ENCODE assay signal across 8 cellular contexts in genomic region chr2:11750422-11750821, GRCh38. TPM values are rescaled to one million over a fixed set of nuclear protein-coding genes. Genes with fewer than 3 reads are reported as not detected.
DNase-seq lines count a peak whose midpoint lies in the region; ATAC-seq and FAIRE-seq lines count a peak whose summit lies in the region.

No MANE protein-coding gene starts in this region.

- peak overlapping the region; percentile 57 to 89 (median 60) for H3K4me3 Mint-ChIP-seq in T-cell
- peak overlapping the region; percentile 65 to 97 (median 84) for H3K4me3 Mint-ChIP-seq in immature natural killer cell

- H3K27ac Mint-ChIP-seq in T-cell, result peak overlapping the region; percentile 77 to 91
- peak overlapping the region; percentile 78 to 96 (median 93) for H3K27ac Mint-ChIP-seq in immature natural killer cell

- peaks cover 71 to 88% (median 86%) of the 10 kb centered on the region in 3 donors for H3K4me1 Mint-ChIP-seq in T-cell
- H3K4me1 Mint-ChIP-seq in immature natural killer cell, result peaks cover 89 to 94% of the 10 kb centered on the region in 2 donors

- H3K36me3 Mint-ChIP-seq in T-cell (no peaks in the 10 kb centered on the region), immature natural killer cell (no peaks in the 10 kb centered on the region)

- no peak for FAIRE-seq in urothelium cell line (lab: Jason Lieb, UNC)

- ATAC-seq in HG02938 (IDR thresholded peaks at IDR 0.05; ENCODE audit: unreplicated experiment) (peak; percentile 41), T-cell (replicated peaks in 1 of 4) (peak; percentile 22 to 71 (median 26))

- CTCF ChIA-PET in T-cell (lab: Charles Lee), result interaction anchor here (0.5 to 4.7 kb wide), 9 partner anchors 8 to 582 kb away, joined by 3 to 36 read pairs (median 5); no protein-coding TSS in a partner anchor

- POLR2A ChIA-PET in T-cell (lab: Charles Lee), result interaction anchor here in 1 of 2 donors (1.0 kb wide), 1 partner anchor 30 kb away, joined by 3 read pairs; no protein-coding TSS in a partner anchor

- no peaks in the 10 kb centered on the region for H3K9me3 Mint-ChIP-seq in T-cell
- no peaks in the 10 kb centered on the region for H3K9me3 Mint-ChIP-seq in immature natural killer cell

- H3K27me3 Mint-ChIP-seq in T-cell, result no peaks in the 10 kb centered on the region
- peaks cover 4 to 6% (median 6%) of the 10 kb centered on the region in 3 donors for H3K27me3 Mint-ChIP-seq in immature natural killer cell (ENCODE audit: low read depth in 3 of 3)

- peak; percentile 39 to 48 for DNase-seq in activated CD8-positive, alpha-beta memory T cell treated with anti-CD3 and anti-CD28 coated beads for 4 hours (ENCODE audit: low read depth in 2 of 2)
- no peak for DNase-seq in activated CD8-positive, alpha-beta memory T cell treated with anti-CD3 and anti-CD28 coated beads for 24 hours
- DNase-seq in T-cell (peak in 28 of 34 experiments; percentile 13 to 79 (median 59)), immature natural killer cell (peak; percentile 76 to 77 (median 77)), NCI-H1092 (lab: John Stamatoyannopoulos, UW) (no peak), urothelium cell line (ENCODE audit: low spot score) (no peak), hippocampal formation (lab: John Stamatoyannopoulos, UW) (no peak)

RNA-seq across cellular contexts. Expression of gene LPIN1, which starts 4.0 kb away (rescaled TPM):
- 100 to 1,000 TPM in 2 of 5 donors, 10 to 100 TPM in 3; 67.1 to 102 (median 88.0) TPM for total RNA-seq in T-cell
- polyA plus RNA-seq in immature natural killer cell, result 10 to 100 TPM; 14.1 to 34.0 (median 16.3) TPM

Comparison
In these comparisons a context has a peak if more than half of its experiments do, and no peak if none do; other contexts are left out.
1. DNase-seq: peak in activated CD8-positive, alpha-beta memory T cell treated with anti-CD3 and anti-CD28 coated beads for 4 hours (2 of 2), T-cell (28 of 34) and immature natural killer cell (3 of 3); none in activated CD8-positive, alpha-beta memory T cell treated with anti-CD3 and anti-CD28 coated beads for 24 hours (single experiment), NCI-H1092 (single experiment), urothelium cell line (single experiment) and hippocampal formation (0 of 2).